ENCODE assay signal across 1 cellular context in the genomic region with DNA sequence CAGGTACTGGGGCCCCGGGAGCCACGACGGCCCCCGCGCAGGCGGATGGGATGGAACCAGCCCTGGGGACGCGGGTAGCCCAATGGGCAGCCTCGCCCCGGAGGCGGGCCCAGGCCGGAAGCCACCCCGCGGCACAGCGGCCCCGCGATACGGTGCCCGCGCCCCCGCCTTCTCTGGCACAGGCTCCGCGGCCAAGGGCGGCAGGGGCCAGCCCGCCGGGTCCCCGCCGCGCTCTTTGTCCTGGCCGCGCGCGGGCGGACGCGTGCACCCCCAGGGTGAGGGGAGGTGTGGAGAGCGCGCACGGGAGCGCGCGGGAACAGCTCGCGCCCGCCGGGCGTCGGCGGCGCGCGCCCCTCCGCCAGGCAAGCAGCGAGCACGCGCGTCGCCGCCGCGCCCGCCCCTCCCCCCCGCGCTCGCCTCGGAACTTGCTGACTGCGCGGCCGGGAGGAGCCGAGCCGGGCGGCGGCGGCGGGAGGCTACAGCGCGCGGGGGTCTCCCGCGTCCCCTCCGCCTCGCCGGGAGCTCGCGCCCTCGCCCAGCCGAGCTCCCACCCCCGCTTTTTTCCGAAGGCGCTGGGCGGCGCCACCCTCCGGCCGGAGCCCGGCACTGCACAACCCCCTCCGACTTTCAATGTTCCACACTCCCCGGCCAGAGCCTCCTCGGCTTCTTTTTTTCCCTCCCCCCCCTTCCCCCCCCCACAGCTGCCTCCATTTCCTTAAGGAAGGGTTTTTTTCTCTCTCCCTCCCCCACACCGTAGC.
A peak's percentile ranks its signal among the peaks of the same experiment; 100 is the strongest.
TF ChIP-seq lines count a peak whose summit lies in the region.

A gene (plus strand): TSS at position 421 of the 758 bp plus-strand sequence. CDS start 1,438 bp downstream, outside the sequence.

TF ChIP-seq in GM12878, 131 proteins besides CTCF, POLR2A, EP300 and RAD21 (continued from another document and continues in another):
- TF ChIP-seq LARP7 (IDR thresholded peaks at IDR 0.05) (peak; percentile 93), YBX1 (IDR thresholded peaks at IDR 0.05) (no peak), NFIC (IDR thresholded peaks at IDR 0.05; ENCODE audit: low read depth, low read length) (no peak), TCF12 (IDR thresholded peaks at IDR 0.05; ENCODE audit: low read depth, low read length) (0 out of 2 replicates have a peak, but pooled peaks have one; percentile 8), SREBF2 (IDR thresholded peaks at IDR 0.05; ENCODE audit: low read length) (no peak), YY1 (IDR thresholded peaks at IDR 0.05; ENCODE audit: low read depth, low read length) (peak; percentile 27; the same call in 1 of the 2 replicates), EZH2 (IDR thresholded peaks at IDR 0.05; ENCODE audit: borderline replicate concordance, control insufficient read depth, low read depth, low read length) (no peak), TARDBP (IDR thresholded peaks at IDR 0.05; ENCODE audit: borderline replicate concordance) (no peak), RUNX3 (IDR thresholded peaks at IDR 0.05; ENCODE audit: low read length) (no peak), NR2F1 (conservative IDR thresholded peaks at IDR 0.05) (peak; percentile 61), BHLHE40 (IDR thresholded peaks at IDR 0.05; ENCODE audit: borderline replicate concordance in 1 of 2, low read depth in 2 of 2, low read length in 1 of 2) (peak in 1 of 2 experiments; percentile 74; a peak in 2 of 4 replicates), RB1 (IDR thresholded peaks at IDR 0.05; ENCODE audit: borderline replicate concordance) (peak; percentile 85; the same call in 1 of the 2 replicates), POLR2AphosphoS5 (IDR thresholded peaks at IDR 0.05; ENCODE audit: low read length) (no peak; the same call in 1 of the 2 replicates), RFX5 (IDR thresholded peaks at IDR 0.05; ENCODE audit: low read depth, low read length) (no peak), ATF7 (IDR thresholded peaks at IDR 0.05; ENCODE audit: low read depth) (no peak), IKZF2 (IDR thresholded peaks at IDR 0.05) (no peak), DPF2 (IDR thresholded peaks at IDR 0.05) (peak; percentile 87), CBFB (IDR thresholded peaks at IDR 0.05; ENCODE audit: low read depth) (no peak), ZNF207 (IDR thresholded peaks at IDR 0.05; ENCODE audit: borderline replicate concordance) (0 out of 2 replicates have a peak, but pooled peaks have one; percentile 36), ZNF622 (IDR thresholded peaks at IDR 0.05) (no peak), NR2C1 (IDR thresholded peaks at IDR 0.05) (no peak), TCF7 (IDR thresholded peaks at IDR 0.05; ENCODE audit: borderline replicate concordance) (no peak), SPI1 (IDR thresholded peaks at IDR 0.05; ENCODE audit: borderline replicate concordance, insufficient read depth, low read depth, low read length) (no peak), BRCA1 (IDR thresholded peaks at IDR 0.05; ENCODE audit: low read depth, low read length) (no peak), SMARCA5 (IDR thresholded peaks at IDR 0.05) (peak; percentile 91), SMC3 (IDR thresholded peaks at IDR 0.05; ENCODE audit: borderline replicate concordance, low read length) (peak; percentile 27; the same call in 1 of the 2 replicates), SMAD1 (IDR thresholded peaks at IDR 0.05; ENCODE audit: low read depth, partially characterized antibody) (no peak), MXI1 (IDR thresholded peaks at IDR 0.05; ENCODE audit: low read depth, low read length) (0 out of 2 replicates have a peak, but pooled peaks have one; percentile 35), MYC (IDR thresholded peaks at IDR 0.05; ENCODE audit: insufficient read depth, insufficient read length, insufficient replicate concordance, low read length, severe bottlenecking) (no peak), ZNF24 (IDR thresholded peaks at IDR 0.05) (no peak), HDAC2 (IDR thresholded peaks at IDR 0.05) (no peak)
- TF ChIP-seq, protein P1, sequence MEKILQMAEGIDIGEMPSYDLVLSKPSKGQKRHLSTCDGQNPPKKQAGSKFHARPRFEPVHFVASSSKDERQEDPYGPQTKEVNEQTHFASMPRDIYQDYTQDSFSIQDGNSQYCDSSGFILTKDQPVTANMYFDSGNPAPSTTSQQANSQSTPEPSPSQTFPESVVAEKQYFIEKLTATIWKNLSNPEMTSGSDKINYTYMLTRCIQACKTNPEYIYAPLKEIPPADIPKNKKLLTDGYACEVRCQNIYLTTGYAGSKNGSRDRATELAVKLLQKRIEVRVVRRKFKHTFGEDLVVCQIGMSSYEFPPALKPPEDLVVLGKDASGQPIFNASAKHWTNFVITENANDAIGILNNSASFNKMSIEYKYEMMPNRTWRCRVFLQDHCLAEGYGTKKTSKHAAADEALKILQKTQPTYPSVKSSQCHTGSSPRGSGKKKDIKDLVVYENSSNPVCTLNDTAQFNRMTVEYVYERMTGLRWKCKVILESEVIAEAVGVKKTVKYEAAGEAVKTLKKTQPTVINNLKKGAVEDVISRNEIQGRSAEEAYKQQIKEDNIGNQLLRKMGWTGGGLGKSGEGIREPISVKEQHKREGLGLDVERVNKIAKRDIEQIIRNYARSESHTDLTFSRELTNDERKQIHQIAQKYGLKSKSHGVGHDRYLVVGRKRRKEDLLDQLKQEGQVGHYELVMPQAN (conservative IDR thresholded peaks at IDR 0.05) = peak; percentile 59
- TF ChIP-seq, protein P2, sequence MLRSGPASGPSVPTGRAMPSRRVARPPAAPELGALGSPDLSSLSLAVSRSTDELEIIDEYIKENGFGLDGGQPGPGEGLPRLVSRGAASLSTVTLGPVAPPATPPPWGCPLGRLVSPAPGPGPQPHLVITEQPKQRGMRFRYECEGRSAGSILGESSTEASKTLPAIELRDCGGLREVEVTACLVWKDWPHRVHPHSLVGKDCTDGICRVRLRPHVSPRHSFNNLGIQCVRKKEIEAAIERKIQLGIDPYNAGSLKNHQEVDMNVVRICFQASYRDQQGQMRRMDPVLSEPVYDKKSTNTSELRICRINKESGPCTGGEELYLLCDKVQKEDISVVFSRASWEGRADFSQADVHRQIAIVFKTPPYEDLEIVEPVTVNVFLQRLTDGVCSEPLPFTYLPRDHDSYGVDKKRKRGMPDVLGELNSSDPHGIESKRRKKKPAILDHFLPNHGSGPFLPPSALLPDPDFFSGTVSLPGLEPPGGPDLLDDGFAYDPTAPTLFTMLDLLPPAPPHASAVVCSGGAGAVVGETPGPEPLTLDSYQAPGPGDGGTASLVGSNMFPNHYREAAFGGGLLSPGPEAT (IDR thresholded peaks at IDR 0.05; ENCODE audit: low read depth) = no peak
- TF ChIP-seq, protein P3, sequence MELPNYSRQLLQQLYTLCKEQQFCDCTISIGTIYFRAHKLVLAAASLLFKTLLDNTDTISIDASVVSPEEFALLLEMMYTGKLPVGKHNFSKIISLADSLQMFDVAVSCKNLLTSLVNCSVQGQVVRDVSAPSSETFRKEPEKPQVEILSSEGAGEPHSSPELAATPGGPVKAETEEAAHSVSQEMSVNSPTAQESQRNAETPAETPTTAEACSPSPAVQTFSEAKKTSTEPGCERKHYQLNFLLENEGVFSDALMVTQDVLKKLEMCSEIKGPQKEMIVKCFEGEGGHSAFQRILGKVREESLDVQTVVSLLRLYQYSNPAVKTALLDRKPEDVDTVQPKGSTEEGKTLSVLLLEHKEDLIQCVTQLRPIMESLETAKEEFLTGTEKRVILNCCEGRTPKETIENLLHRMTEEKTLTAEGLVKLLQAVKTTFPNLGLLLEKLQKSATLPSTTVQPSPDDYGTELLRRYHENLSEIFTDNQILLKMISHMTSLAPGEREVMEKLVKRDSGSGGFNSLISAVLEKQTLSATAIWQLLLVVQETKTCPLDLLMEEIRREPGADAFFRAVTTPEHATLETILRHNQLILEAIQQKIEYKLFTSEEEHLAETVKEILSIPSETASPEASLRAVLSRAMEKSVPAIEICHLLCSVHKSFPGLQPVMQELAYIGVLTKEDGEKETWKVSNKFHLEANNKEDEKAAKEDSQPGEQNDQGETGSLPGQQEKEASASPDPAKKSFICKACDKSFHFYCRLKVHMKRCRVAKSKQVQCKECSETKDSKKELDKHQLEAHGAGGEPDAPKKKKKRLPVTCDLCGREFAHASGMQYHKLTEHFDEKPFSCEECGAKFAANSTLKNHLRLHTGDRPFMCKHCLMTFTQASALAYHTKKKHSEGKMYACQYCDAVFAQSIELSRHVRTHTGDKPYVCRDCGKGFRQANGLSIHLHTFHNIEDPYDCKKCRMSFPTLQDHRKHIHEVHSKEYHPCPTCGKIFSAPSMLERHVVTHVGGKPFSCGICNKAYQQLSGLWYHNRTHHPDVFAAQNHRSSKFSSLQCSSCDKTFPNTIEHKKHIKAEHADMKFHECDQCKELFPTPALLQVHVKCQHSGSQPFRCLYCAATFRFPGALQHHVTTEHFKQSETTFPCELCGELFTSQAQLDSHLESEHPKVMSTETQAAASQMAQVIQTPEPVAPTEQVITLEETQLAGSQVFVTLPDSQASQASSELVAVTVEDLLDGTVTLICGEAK (IDR thresholded peaks at IDR 0.05; ENCODE audit: borderline replicate concordance) = no peak
- TF ChIP-seq, protein P4, sequence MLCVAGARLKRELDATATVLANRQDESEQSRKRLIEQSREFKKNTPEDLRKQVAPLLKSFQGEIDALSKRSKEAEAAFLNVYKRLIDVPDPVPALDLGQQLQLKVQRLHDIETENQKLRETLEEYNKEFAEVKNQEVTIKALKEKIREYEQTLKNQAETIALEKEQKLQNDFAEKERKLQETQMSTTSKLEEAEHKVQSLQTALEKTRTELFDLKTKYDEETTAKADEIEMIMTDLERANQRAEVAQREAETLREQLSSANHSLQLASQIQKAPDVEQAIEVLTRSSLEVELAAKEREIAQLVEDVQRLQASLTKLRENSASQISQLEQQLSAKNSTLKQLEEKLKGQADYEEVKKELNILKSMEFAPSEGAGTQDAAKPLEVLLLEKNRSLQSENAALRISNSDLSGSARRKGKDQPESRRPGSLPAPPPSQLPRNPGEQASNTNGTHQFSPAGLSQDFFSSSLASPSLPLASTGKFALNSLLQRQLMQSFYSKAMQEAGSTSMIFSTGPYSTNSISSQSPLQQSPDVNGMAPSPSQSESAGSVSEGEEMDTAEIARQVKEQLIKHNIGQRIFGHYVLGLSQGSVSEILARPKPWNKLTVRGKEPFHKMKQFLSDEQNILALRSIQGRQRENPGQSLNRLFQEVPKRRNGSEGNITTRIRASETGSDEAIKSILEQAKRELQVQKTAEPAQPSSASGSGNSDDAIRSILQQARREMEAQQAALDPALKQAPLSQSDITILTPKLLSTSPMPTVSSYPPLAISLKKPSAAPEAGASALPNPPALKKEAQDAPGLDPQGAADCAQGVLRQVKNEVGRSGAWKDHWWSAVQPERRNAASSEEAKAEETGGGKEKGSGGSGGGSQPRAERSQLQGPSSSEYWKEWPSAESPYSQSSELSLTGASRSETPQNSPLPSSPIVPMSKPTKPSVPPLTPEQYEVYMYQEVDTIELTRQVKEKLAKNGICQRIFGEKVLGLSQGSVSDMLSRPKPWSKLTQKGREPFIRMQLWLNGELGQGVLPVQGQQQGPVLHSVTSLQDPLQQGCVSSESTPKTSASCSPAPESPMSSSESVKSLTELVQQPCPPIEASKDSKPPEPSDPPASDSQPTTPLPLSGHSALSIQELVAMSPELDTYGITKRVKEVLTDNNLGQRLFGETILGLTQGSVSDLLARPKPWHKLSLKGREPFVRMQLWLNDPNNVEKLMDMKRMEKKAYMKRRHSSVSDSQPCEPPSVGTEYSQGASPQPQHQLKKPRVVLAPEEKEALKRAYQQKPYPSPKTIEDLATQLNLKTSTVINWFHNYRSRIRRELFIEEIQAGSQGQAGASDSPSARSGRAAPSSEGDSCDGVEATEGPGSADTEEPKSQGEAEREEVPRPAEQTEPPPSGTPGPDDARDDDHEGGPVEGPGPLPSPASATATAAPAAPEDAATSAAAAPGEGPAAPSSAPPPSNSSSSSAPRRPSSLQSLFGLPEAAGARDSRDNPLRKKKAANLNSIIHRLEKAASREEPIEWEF (IDR thresholded peaks at IDR 0.05; ENCODE audit: insufficient replicate concordance, low read depth, low read length) = no peak
- TF ChIP-seq, protein P5, sequence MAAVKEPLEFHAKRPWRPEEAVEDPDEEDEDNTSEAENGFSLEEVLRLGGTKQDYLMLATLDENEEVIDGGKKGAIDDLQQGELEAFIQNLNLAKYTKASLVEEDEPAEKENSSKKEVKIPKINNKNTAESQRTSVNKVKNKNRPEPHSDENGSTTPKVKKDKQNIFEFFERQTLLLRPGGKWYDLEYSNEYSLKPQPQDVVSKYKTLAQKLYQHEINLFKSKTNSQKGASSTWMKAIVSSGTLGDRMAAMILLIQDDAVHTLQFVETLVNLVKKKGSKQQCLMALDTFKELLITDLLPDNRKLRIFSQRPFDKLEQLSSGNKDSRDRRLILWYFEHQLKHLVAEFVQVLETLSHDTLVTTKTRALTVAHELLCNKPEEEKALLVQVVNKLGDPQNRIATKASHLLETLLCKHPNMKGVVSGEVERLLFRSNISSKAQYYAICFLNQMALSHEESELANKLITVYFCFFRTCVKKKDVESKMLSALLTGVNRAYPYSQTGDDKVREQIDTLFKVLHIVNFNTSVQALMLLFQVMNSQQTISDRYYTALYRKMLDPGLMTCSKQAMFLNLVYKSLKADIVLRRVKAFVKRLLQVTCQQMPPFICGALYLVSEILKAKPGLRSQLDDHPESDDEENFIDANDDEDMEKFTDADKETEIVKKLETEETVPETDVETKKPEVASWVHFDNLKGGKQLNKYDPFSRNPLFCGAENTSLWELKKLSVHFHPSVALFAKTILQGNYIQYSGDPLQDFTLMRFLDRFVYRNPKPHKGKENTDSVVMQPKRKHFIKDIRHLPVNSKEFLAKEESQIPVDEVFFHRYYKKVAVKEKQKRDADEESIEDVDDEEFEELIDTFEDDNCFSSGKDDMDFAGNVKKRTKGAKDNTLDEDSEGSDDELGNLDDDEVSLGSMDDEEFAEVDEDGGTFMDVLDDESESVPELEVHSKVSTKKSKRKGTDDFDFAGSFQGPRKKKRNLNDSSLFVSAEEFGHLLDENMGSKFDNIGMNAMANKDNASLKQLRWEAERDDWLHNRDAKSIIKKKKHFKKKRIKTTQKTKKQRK (IDR thresholded peaks at IDR 0.05; ENCODE audit: low read depth, low read length) = no peak
- TF ChIP-seq, protein P6, sequence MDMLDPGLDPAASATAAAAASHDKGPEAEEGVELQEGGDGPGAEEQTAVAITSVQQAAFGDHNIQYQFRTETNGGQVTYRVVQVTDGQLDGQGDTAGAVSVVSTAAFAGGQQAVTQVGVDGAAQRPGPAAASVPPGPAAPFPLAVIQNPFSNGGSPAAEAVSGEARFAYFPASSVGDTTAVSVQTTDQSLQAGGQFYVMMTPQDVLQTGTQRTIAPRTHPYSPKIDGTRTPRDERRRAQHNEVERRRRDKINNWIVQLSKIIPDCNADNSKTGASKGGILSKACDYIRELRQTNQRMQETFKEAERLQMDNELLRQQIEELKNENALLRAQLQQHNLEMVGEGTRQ (IDR thresholded peaks at IDR 0.05; ENCODE audit: borderline replicate concordance, low read depth, low read length) = no peak
